Comparison of ENCODE assay signal across 1 cellular context in the genomic region with DNA sequence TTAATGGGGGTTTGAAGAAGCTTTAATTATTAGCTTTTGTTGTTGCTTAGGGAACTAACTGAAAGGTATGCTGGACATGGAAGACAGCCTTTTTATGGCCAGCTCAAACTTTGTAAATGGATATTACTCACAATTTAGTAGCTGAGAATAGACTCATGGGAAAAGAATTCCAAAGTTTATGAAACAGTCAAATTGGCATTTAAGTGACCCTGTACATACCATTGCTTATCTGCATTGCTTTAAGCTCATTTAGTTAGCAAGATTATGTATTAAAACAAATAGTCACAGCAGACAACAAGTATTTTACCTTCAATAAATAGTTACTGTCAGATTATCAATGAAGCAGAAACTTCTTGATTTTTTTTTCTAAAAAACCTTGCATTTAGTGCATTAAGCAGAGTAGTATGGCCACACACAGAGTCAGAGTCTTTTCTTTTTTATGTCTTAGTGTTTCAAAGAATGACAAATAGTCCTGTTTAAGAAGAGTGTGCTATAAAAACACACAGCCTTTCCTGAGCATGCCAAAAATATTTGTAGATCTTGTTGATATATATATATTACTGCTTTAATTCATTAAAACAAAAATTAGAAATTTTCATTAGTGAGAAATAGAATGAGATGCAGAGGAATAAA.
A peak's percentile ranks its signal among the peaks of the same experiment; 100 is the strongest.
TF ChIP-seq lines count a peak whose summit lies in the region.

No MANE protein-coding gene starts in this region.

TF ChIP-seq in HepG2, 621 proteins besides CTCF, POLR2A, EP300 and RAD21 (continued from another document and continues in another):
- TF ChIP-seq, protein P1, sequence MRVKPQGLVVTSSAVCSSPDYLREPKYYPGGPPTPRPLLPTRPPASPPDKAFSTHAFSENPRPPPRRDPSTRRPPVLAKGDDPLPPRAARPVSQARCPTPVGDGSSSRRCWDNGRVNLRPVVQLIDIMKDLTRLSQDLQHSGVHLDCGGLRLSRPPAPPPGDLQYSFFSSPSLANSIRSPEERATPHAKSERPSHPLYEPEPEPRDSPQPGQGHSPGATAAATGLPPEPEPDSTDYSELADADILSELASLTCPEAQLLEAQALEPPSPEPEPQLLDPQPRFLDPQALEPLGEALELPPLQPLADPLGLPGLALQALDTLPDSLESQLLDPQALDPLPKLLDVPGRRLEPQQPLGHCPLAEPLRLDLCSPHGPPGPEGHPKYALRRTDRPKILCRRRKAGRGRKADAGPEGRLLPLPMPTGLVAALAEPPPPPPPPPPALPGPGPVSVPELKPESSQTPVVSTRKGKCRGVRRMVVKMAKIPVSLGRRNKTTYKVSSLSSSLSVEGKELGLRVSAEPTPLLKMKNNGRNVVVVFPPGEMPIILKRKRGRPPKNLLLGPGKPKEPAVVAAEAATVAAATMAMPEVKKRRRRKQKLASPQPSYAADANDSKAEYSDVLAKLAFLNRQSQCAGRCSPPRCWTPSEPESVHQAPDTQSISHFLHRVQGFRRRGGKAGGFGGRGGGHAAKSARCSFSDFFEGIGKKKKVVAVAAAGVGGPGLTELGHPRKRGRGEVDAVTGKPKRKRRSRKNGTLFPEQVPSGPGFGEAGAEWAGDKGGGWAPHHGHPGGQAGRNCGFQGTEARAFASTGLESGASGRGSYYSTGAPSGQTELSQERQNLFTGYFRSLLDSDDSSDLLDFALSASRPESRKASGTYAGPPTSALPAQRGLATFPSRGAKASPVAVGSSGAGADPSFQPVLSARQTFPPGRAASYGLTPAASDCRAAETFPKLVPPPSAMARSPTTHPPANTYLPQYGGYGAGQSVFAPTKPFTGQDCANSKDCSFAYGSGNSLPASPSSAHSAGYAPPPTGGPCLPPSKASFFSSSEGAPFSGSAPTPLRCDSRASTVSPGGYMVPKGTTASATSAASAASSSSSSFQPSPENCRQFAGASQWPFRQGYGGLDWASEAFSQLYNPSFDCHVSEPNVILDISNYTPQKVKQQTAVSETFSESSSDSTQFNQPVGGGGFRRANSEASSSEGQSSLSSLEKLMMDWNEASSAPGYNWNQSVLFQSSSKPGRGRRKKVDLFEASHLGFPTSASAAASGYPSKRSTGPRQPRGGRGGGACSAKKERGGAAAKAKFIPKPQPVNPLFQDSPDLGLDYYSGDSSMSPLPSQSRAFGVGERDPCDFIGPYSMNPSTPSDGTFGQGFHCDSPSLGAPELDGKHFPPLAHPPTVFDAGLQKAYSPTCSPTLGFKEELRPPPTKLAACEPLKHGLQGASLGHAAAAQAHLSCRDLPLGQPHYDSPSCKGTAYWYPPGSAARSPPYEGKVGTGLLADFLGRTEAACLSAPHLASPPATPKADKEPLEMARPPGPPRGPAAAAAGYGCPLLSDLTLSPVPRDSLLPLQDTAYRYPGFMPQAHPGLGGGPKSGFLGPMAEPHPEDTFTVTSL (CRISPR knock-in tag; IDR thresholded peaks at IDR 0.05; ENCODE audit: borderline replicate concordance): peak; percentile 88; the same call in 1 of the 2 replicates
- TF ChIP-seq, protein P2, sequence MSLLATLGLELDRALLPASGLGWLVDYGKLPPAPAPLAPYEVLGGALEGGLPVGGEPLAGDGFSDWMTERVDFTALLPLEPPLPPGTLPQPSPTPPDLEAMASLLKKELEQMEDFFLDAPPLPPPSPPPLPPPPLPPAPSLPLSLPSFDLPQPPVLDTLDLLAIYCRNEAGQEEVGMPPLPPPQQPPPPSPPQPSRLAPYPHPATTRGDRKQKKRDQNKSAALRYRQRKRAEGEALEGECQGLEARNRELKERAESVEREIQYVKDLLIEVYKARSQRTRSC (CRISPR knock-in tag; IDR thresholded peaks at IDR 0.05; ENCODE audit: low read depth): no peak
- TF ChIP-seq, protein P3, sequence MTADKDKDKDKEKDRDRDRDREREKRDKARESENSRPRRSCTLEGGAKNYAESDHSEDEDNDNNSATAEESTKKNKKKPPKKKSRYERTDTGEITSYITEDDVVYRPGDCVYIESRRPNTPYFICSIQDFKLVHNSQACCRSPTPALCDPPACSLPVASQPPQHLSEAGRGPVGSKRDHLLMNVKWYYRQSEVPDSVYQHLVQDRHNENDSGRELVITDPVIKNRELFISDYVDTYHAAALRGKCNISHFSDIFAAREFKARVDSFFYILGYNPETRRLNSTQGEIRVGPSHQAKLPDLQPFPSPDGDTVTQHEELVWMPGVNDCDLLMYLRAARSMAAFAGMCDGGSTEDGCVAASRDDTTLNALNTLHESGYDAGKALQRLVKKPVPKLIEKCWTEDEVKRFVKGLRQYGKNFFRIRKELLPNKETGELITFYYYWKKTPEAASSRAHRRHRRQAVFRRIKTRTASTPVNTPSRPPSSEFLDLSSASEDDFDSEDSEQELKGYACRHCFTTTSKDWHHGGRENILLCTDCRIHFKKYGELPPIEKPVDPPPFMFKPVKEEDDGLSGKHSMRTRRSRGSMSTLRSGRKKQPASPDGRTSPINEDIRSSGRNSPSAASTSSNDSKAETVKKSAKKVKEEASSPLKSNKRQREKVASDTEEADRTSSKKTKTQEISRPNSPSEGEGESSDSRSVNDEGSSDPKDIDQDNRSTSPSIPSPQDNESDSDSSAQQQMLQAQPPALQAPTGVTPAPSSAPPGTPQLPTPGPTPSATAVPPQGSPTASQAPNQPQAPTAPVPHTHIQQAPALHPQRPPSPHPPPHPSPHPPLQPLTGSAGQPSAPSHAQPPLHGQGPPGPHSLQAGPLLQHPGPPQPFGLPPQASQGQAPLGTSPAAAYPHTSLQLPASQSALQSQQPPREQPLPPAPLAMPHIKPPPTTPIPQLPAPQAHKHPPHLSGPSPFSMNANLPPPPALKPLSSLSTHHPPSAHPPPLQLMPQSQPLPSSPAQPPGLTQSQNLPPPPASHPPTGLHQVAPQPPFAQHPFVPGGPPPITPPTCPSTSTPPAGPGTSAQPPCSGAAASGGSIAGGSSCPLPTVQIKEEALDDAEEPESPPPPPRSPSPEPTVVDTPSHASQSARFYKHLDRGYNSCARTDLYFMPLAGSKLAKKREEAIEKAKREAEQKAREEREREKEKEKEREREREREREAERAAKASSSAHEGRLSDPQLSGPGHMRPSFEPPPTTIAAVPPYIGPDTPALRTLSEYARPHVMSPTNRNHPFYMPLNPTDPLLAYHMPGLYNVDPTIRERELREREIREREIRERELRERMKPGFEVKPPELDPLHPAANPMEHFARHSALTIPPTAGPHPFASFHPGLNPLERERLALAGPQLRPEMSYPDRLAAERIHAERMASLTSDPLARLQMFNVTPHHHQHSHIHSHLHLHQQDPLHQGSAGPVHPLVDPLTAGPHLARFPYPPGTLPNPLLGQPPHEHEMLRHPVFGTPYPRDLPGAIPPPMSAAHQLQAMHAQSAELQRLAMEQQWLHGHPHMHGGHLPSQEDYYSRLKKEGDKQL (CRISPR knock-in tag; IDR thresholded peaks at IDR 0.05; ENCODE audit: low read depth): peak; percentile 69; the same call in 1 of the 2 replicates
- TF ChIP-seq ZNF3 (CRISPR knock-in tag; IDR thresholded peaks at IDR 0.05) (peak; percentile 66; the same call in 1 of the 2 replicates), PHB2 (IDR thresholded peaks at IDR 0.05; ENCODE audit: partially characterized antibody) (no peak), SKI (IDR thresholded peaks at IDR 0.05; ENCODE audit: partially characterized antibody) (no peak), SIX1 (CRISPR knock-in tag; IDR thresholded peaks at IDR 0.05; ENCODE audit: borderline replicate concordance) (0 out of 2 replicates have a peak, but pooled peaks have one; percentile 14), SMARCC2 (IDR thresholded peaks at IDR 0.05) (peak; percentile 56; the same call in 1 of the 2 replicates), MTA3 (CRISPR knock-in tag; IDR thresholded peaks at IDR 0.05) (no peak), KLF9 (CRISPR knock-in tag; IDR thresholded peaks at IDR 0.05; ENCODE audit: low read depth) (0 out of 2 replicates have a peak, but pooled peaks have one; percentile 39), ISL2 (CRISPR knock-in tag; IDR thresholded peaks at IDR 0.05) (0 out of 2 replicates have a peak, but pooled peaks have one; percentile 15), SOX13 (IDR thresholded peaks at IDR 0.05) (no peak), SOX13 (CRISPR knock-in tag; conservative IDR thresholded peaks at IDR 0.05 in 1 of 2, IDR thresholded peaks at IDR 0.05 in 1 of 2) (peak in 1 of 2 experiments; percentile 73; a peak in 1 of 4 replicates), CREM (IDR thresholded peaks at IDR 0.05) (peak; percentile 61), CREM (CRISPR knock-in tag; IDR thresholded peaks at IDR 0.05) (no peak), DMAP1 (CRISPR knock-in tag; IDR thresholded peaks at IDR 0.05) (peak; percentile 39; the same call in 1 of the 2 replicates), ZNF547 (CRISPR knock-in tag; IDR thresholded peaks at IDR 0.05) (no peak), NR2F6 (IDR thresholded peaks at IDR 0.05) (peak; percentile 44; the same call in 1 of the 2 replicates), NR2F6 (CRISPR knock-in tag; IDR thresholded peaks at IDR 0.05) (peak; percentile 74; the same call in 1 of the 2 replicates), MED1 (CRISPR knock-in tag; IDR thresholded peaks at IDR 0.05) (peak; percentile 71; the same call in 1 of the 2 replicates), ZNF660 (CRISPR knock-in tag; IDR thresholded peaks at IDR 0.05; ENCODE audit: borderline replicate concordance, low read depth) (no peak), KDM6A (CRISPR knock-in tag; IDR thresholded peaks at IDR 0.05; ENCODE audit: low read depth) (peak; percentile 57; the same call in 1 of the 2 replicates), RXRB (CRISPR knock-in tag; IDR thresholded peaks at IDR 0.05; ENCODE audit: borderline replicate concordance) (peak; percentile 77), MAFF (IDR thresholded peaks at IDR 0.05; ENCODE audit: low read depth, low read length) (0 out of 2 replicates have a peak, but pooled peaks have one; percentile 12), PPARG (CRISPR knock-in tag; conservative IDR thresholded peaks at IDR 0.05) (peak; percentile 81), STAG1 (CRISPR knock-in tag; IDR thresholded peaks at IDR 0.05) (0 out of 2 replicates have a peak, but pooled peaks have one; percentile 8), RBM39 (IDR thresholded peaks at IDR 0.05; ENCODE audit: low read depth, low read length, poor library complexity, severe bottlenecking) (no peak), ATM (IDR thresholded peaks at IDR 0.05; ENCODE audit: borderline replicate concordance) (no peak)
- TF ChIP-seq, protein P4, sequence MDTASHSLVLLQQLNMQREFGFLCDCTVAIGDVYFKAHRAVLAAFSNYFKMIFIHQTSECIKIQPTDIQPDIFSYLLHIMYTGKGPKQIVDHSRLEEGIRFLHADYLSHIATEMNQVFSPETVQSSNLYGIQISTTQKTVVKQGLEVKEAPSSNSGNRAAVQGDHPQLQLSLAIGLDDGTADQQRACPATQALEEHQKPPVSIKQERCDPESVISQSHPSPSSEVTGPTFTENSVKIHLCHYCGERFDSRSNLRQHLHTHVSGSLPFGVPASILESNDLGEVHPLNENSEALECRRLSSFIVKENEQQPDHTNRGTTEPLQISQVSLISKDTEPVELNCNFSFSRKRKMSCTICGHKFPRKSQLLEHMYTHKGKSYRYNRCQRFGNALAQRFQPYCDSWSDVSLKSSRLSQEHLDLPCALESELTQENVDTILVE (CRISPR knock-in tag; IDR thresholded peaks at IDR 0.05): peak; percentile 53; the same call in 1 of the 2 replicates
- TF ChIP-seq, protein P5, sequence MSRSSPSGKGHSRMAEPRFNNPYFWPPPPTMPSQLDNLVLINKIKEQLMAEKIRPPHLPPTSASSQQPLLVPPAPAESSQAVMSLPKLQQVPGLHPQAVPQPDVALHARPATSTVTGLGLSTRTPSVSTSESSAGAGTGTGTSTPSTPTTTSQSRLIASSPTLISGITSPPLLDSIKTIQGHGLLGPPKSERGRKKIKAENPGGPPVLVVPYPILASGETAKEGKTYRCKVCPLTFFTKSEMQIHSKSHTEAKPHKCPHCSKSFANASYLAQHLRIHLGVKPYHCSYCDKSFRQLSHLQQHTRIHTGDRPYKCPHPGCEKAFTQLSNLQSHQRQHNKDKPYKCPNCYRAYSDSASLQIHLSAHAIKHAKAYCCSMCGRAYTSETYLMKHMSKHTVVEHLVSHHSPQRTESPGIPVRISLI (CRISPR knock-in tag; IDR thresholded peaks at IDR 0.05; ENCODE audit: borderline replicate concordance): peak; percentile 12; the same call in 1 of the 2 replicates
- TF ChIP-seq, protein P6, sequence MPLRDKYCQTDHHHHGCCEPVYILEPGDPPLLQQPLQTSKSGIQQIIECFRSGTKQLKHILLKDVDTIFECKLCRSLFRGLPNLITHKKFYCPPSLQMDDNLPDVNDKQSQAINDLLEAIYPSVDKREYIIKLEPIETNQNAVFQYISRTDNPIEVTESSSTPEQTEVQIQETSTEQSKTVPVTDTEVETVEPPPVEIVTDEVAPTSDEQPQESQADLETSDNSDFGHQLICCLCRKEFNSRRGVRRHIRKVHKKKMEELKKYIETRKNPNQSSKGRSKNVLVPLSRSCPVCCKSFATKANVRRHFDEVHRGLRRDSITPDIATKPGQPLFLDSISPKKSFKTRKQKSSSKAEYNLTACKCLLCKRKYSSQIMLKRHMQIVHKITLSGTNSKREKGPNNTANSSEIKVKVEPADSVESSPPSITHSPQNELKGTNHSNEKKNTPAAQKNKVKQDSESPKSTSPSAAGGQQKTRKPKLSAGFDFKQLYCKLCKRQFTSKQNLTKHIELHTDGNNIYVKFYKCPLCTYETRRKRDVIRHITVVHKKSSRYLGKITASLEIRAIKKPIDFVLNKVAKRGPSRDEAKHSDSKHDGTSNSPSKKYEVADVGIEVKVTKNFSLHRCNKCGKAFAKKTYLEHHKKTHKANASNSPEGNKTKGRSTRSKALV (CRISPR knock-in tag; IDR thresholded peaks at IDR 0.05): peak; percentile 60; the same call in 1 of the 2 replicates
- TF ChIP-seq, protein P7, sequence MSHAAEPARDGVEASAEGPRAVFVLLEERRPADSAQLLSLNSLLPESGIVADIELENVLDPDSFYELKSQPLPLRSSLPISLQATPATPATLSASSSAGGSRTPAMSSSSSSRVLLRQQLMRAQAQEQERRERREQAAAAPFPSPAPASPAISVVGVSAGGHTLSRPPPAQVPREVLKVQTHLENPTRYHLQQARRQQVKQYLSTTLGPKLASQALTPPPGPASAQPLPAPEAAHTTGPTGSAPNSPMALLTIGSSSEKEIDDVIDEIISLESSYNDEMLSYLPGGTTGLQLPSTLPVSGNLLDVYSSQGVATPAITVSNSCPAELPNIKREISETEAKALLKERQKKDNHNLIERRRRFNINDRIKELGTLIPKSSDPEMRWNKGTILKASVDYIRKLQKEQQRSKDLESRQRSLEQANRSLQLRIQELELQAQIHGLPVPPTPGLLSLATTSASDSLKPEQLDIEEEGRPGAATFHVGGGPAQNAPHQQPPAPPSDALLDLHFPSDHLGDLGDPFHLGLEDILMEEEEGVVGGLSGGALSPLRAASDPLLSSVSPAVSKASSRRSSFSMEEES (CRISPR knock-in tag; IDR thresholded peaks at IDR 0.05): 0 out of 2 replicates have a peak, but pooled peaks have one; percentile 15
- TF ChIP-seq, protein P8, sequence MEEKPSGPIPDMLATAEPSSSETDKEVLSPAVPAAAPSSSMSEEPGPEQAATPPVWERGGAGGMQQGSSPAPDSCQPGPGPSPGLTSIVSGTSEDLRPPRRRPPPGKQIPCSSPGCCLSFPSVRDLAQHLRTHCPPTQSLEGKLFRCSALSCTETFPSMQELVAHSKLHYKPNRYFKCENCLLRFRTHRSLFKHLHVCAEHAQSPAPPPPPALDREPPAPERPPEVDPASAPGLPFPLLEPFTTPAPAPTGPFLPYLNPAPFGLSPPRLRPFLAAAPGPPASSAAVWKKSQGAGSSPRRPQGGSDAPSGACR (CRISPR knock-in tag; IDR thresholded peaks at IDR 0.05): peak; percentile 47; the same call in 1 of the 2 replicates
- TF ChIP-seq, protein P9, sequence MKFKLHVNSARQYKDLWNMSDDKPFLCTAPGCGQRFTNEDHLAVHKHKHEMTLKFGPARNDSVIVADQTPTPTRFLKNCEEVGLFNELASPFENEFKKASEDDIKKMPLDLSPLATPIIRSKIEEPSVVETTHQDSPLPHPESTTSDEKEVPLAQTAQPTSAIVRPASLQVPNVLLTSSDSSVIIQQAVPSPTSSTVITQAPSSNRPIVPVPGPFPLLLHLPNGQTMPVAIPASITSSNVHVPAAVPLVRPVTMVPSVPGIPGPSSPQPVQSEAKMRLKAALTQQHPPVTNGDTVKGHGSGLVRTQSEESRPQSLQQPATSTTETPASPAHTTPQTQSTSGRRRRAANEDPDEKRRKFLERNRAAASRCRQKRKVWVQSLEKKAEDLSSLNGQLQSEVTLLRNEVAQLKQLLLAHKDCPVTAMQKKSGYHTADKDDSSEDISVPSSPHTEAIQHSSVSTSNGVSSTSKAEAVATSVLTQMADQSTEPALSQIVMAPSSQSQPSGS (CRISPR knock-in tag; IDR thresholded peaks at IDR 0.05): peak; percentile 71
